Comparison of ENCODE assay signal across 8 cellular contexts in the genomic region with DNA sequence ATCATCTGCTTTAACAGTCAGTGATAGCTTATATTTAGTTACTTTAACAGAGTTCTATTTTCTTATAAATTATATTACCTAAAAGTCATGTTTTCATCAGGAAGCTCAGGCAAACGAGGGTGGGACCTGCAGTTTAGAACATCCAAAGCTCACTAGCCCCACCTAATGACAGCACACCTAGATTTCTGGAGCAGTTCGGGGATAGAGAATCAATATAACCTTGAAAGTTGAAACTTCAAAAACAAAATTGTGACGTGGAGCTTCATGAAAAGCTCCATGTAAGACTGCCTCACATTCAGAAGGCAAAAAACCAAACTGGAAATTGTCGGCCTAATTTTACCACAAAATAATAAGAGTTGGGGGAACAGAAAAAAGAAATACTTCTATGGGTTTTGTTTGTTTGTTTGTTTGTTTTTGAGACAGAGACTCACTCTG.
DNase-seq lines count a peak whose midpoint lies in the region; ATAC-seq and TF ChIP-seq lines count a peak whose summit lies in the region.

No MANE protein-coding gene starts in this region.

- CTCF ChIA-PET in CD4-positive, alpha-beta memory T cell (lab: Charles Lee; ENCODE audit: partially characterized antibody), result interaction anchor here (0.7 to 2.4 kb wide), 19 partner anchors 9 to 660 kb away, joined by 3 to 57 read pairs (median 3); a partner anchor contains a TSS
- CTCF ChIA-PET in RWPE1 (lab: Yijun Ruan, JAX), result interaction anchor here (0.6 to 2.4 kb wide), 16 partner anchors 13 to 385 kb away, joined by 3 to 9 read pairs (median 4); a partner anchor contains a TSS

- H3K9me3 ChIP-seq in CD4-positive, alpha-beta memory T cell (ENCODE audit: control insufficient read depth in 1 of 2, low read length in 2 of 2), result no peaks in the 10 kb centered on the region

- H3K9me3 Mint-ChIP-seq in CD4-positive, alpha-beta memory T cell, result no peaks in the 10 kb centered on the region

- H3K27me3 ChIP-seq in CD4-positive, alpha-beta memory T cell (ENCODE audit: insufficient read depth, low read length), result peaks cover 8% of the 10 kb centered on the region

- H3K4me1 ChIP-seq in CD4-positive, alpha-beta memory T cell (ENCODE audit: insufficient read depth, low read length), result no peaks in the 10 kb centered on the region

- intact Hi-C loops in CD4-positive, alpha-beta memory T cell (cut with micrococcal nuclease), result loop anchor here (1.0 to 5.0 kb wide), 3 partner anchors 176 to 375 kb away; no protein-coding TSS in a partner anchor

- H3K4me1 Mint-ChIP-seq in CD4-positive, alpha-beta memory T cell, result peaks cover 0 to 4% (median 1%) of the 10 kb centered on the region in 4 donors

- peaks cover 13 to 24% of the 10 kb centered on the region in 2 donors for H3K27me3 Mint-ChIP-seq in CD4-positive, alpha-beta memory T cell

- H3K36me3 ChIP-seq in CD4-positive, alpha-beta memory T cell (ENCODE audit: insufficient read depth, low read length), result no peaks in the 10 kb centered on the region

- DNase-seq in CD4-positive, alpha-beta memory T cell, result peak in 4 of 5 donors; percentile 14 to 26 (median 20)
- DNase-seq in HT-29 (ENCODE audit: low spot score) (peak; percentile 62), RWPE1 (ENCODE audit: low spot score) (peak; percentile 45), coronary artery (ENCODE audit: low spot score) (no peak), myocyte (ENCODE audit: low read depth) (peak; percentile 56), COLO829 (ENCODE audit: low spot score) (no peak)

- no peaks in the 10 kb centered on the region for H3K36me3 Mint-ChIP-seq in CD4-positive, alpha-beta memory T cell

- POLR2A ChIA-PET in CD4-positive, alpha-beta memory T cell (lab: Charles Lee; ENCODE audit: partially characterized antibody), result interaction anchor here (0.5 kb wide), 1 partner anchor 154 kb away, joined by 3 read pairs; no protein-coding TSS in a partner anchor
- POLR2A ChIA-PET in RWPE1 (lab: Yijun Ruan, JAX; ENCODE audit: low non-redundant PET), result no interaction called here

- H3K27ac Mint-ChIP-seq in CD4-positive, alpha-beta memory T cell, result no peak overlapping the region

- no peak overlapping the region for H3K4me3 ChIP-seq in CD4-positive, alpha-beta memory T cell (ENCODE audit: low read length in 2 of 2)
- no peak overlapping the region for H3K4me3 ChIP-seq in coronary artery

- H3K4me3 Mint-ChIP-seq in CD4-positive, alpha-beta memory T cell, result no peak overlapping the region

- TF ChIP-seq CTCF in RWPE1 (conservative IDR thresholded peaks at IDR 0.05; ENCODE audit: low read depth), result peak; percentile 72
- peak; percentile 42 for TF ChIP-seq CTCF in coronary artery (IDR thresholded peaks at IDR 0.05)

- peak; percentile 79 for ATAC-seq in GM19395 (IDR thresholded peaks at IDR 0.05; ENCODE audit: unreplicated experiment)
- no peak for ATAC-seq in GM21737 (IDR thresholded peaks at IDR 0.05; ENCODE audit: unreplicated experiment)

- H3K27ac ChIP-seq in CD4-positive, alpha-beta memory T cell (ENCODE audit: low read depth, low read length), result no peak overlapping the region
- H3K27ac ChIP-seq in RWPE1, result no peak overlapping the region
- no peak overlapping the region for H3K27ac ChIP-seq in coronary artery

Comparison
In these comparisons a context has a peak if more than half of its experiments do, and no peak if none do; other contexts are left out.
1. DNase-seq: peak in CD4-positive, alpha-beta memory T cell (4 of 5), HT-29 (single experiment), RWPE1 (single experiment) and myocyte (single experiment); none in coronary artery (single experiment) and COLO829 (single experiment).